In the genomic region with DNA sequence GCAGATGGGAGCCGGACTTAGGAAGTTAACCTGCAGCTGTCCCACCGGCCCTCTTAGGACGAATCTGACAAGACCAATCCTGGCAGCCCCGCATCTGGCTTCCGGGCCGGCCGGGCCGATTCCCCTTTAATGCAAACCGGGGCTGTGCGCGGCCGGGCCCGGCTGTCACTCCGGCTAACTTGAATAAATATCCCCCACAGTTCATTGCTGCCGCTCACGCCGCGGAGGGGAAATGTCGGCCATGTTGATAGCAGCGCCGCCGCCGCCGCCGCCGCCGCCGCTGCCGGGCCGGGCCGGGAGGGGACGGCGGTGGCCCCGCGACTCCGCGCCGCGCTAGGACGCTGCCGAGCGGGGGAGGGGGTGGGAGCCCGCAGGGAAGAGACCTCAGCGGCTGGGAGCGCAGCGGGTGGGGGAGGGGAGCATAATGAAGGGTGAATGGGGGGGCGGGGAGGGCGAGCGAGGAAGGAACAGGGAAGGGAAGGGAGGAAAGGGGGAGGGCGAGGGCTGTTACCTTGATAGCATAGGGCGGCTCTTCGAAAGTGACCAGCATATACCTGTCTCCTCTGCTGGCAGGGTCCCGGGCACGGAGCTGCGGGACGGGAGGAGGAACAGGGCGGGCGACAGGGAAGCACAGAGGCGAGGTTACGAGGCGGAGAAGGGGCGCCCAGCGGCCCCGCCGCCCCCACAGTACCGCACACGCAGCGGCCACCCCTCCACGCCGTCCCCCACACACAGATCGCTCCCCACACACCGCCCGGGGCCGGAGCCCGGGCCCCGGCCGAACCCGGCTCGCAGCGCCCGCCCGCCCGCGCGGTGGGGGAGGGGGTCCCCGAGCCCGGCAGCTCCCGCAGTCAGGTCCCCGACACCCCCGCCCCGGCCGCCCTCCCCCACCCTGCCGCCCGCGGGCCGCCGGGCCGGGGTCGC, we compare ENCODE assay signal across 8 cellular contexts. TPM values are rescaled to one million over a fixed set of nuclear protein-coding genes. Genes with fewer than 3 reads are reported as not detected.
DNase-seq lines count a peak whose midpoint lies in the region; ATAC-seq and TF ChIP-seq lines count a peak whose summit lies in the region.

No MANE protein-coding gene starts in this region.

- H3K4me3 ChIP-seq in GM23338 = peak overlapping the region; percentile 91
- peak overlapping the region; percentile 69 for H3K4me3 ChIP-seq in MM.1S (ENCODE audit: low read length)
- peak overlapping the region; percentile 84 for H3K4me3 ChIP-seq in parathyroid adenoma (ENCODE audit: low read depth, low read length)
- H3K4me3 ChIP-seq in tibial artery = peak overlapping the region; percentile 85 to 97

- H3K4me1 ChIP-seq in GM23338 (ENCODE audit: insufficient read depth) = peaks cover 14% of the 10 kb centered on the region
- no peaks in the 10 kb centered on the region for H3K4me1 ChIP-seq in MM.1S (ENCODE audit: low read length)
- H3K4me1 ChIP-seq in parathyroid adenoma = peaks cover 2% of the 10 kb centered on the region
- peaks cover 0 to 32% (median 11%) of the 10 kb centered on the region in 4 donors for H3K4me1 ChIP-seq in tibial artery

- H3K9me3 ChIP-seq in MM.1S (replicated peaks; ENCODE audit: insufficient read depth, low read length) (no peaks in the 10 kb centered on the region), parathyroid adenoma (ENCODE audit: control insufficient read depth, low read length) (no peaks in the 10 kb centered on the region), tibial artery (no peaks in the 10 kb centered on the region)

- H3K4me3 Mint-ChIP-seq in GM23338 = peak overlapping the region; percentile 89
- H3K4me3 Mint-ChIP-seq in activated naive CD8-positive, alpha-beta T cell treated with anti-CD3 and anti-CD28 coated beads for 36 hours = peak overlapping the region; percentile 91

- peak; percentile 30 for ATAC-seq in GM23338
- peak; percentile 34 for ATAC-seq in Right ventricle myocardium superior (ENCODE audit: poor library complexity)

- H2AFZ ChIP-seq in GM23338 = peak overlapping the region; percentile 38; the same call in 1 of the 2 replicates
- H2AFZ ChIP-seq in MM.1S (ENCODE audit: low read length) = peak overlapping the region; percentile 46; the same call in 1 of the 2 replicates
- peak overlapping the region; percentile 56 for H2AFZ ChIP-seq in parathyroid adenoma

- H3K27ac ChIP-seq in GM23338 (ENCODE audit: low read depth) (peak overlapping the region; percentile 77), MM.1S (ENCODE audit: low read length) (peak overlapping the region; percentile 78; the same call in 1 of the 2 replicates), parathyroid adenoma (peak overlapping the region; percentile 97), tibial artery (peak overlapping the region; percentile 97 to 100)

- peak; percentile 72 for DNase-seq in EL
- peak; percentile 92 for DNase-seq in GM23338 (ENCODE audit: low spot score)
- peak; percentile 67 for DNase-seq in MM.1S
- peak; percentile 30 for DNase-seq in SKM-1 (lab: John Stamatoyannopoulos, UW; ENCODE audit: unreplicated experiment)
- peak; percentile 81 for DNase-seq in activated naive CD8-positive, alpha-beta T cell treated with anti-CD3 and anti-CD28 coated beads for 36 hours
- peak; percentile 93 for DNase-seq in Right ventricle myocardium superior
- DNase-seq in tibial artery = peak; percentile 87 to 91

- no peaks in the 10 kb centered on the region for H3K9me2 ChIP-seq in GM23338 (ENCODE audit: insufficient read depth)
- H3K9me2 ChIP-seq in MM.1S (replicated peaks; ENCODE audit: insufficient read depth, low read length) = no peaks in the 10 kb centered on the region

- peaks cover 53% of the 10 kb centered on the region for H3K36me3 Mint-ChIP-seq in GM23338 (ENCODE audit: low read depth)
- H3K36me3 Mint-ChIP-seq in activated naive CD8-positive, alpha-beta T cell treated with anti-CD3 and anti-CD28 coated beads for 36 hours = peaks cover 44% of the 10 kb centered on the region

- intact Hi-C loops in Right ventricle myocardium superior (cut with DNase I) = loop anchor here (2.0 to 5.0 kb wide), 2 partner anchors 133 to 351 kb away; partner anchors contain the start of genes DHRS12 and WDFY2
- intact Hi-C loops in tibial artery (cut with DNase I; ENCODE audit: low total_unique reads) = loop anchor here (2.0 to 10.0 kb wide), 5 partner anchors 133 to 1203 kb away; partner anchors contain the start of genes ALG11, ATP7B, SUGT1 and WDFY2

- H3K4me2 ChIP-seq in GM23338 = peak overlapping the region; percentile 86
- H3K4me2 ChIP-seq in MM.1S (ENCODE audit: low read depth, low read length) = peak overlapping the region; percentile 75
- H3K4me2 ChIP-seq in parathyroid adenoma (ENCODE audit: low read length) = peak overlapping the region; percentile 81

- TF ChIP-seq CTCF in GM23338 (conservative IDR thresholded peaks at IDR 0.05; ENCODE audit: low read depth in 2 of 2) (no peak), MM.1S (IDR thresholded peaks at IDR 0.05; ENCODE audit: low read length) (no peak), parathyroid adenoma (IDR thresholded peaks at IDR 0.05) (no peak), tibial artery (IDR thresholded peaks at IDR 0.05) (no peak)

- peaks cover 26% of the 10 kb centered on the region; the same call in 1 of the 2 replicates for H3K36me3 ChIP-seq in GM23338 (ENCODE audit: insufficient read depth)
- no peaks in the 10 kb centered on the region for H3K36me3 ChIP-seq in MM.1S (replicated peaks; ENCODE audit: insufficient read depth, low read length)
- H3K36me3 ChIP-seq in parathyroid adenoma (ENCODE audit: control insufficient read depth, insufficient read depth, low read length) = no peaks in the 10 kb centered on the region
- peaks cover 14 to 26% (median 16%) of the 10 kb centered on the region in 3 donors for H3K36me3 ChIP-seq in tibial artery

- H3K79me2 ChIP-seq in GM23338 (replicated peaks; ENCODE audit: insufficient read depth) = peaks cover 14% of the 10 kb centered on the region
- H3K79me2 ChIP-seq in MM.1S (ENCODE audit: low read length) = peaks cover 9% of the 10 kb centered on the region; the same call in 1 of the 2 replicates
- no peaks in the 10 kb centered on the region for H3K79me2 ChIP-seq in parathyroid adenoma

- peaks cover 27% of the 10 kb centered on the region for H3K4me1 Mint-ChIP-seq in GM23338
- peaks cover 31% of the 10 kb centered on the region for H3K4me1 Mint-ChIP-seq in activated naive CD8-positive, alpha-beta T cell treated with anti-CD3 and anti-CD28 coated beads for 36 hours

- H3F3A ChIP-seq in GM23338 (replicated peaks; ENCODE audit: low read depth) (peaks cover 9% of the 10 kb centered on the region; the same call in 1 of the 2 replicates), MM.1S (ENCODE audit: insufficient read depth, low read length) (no peaks in the 10 kb centered on the region)

- H3K9ac ChIP-seq in MM.1S (ENCODE audit: low read length) = peak overlapping the region; percentile 80
- peak overlapping the region; percentile 67 for H3K9ac ChIP-seq in parathyroid adenoma

- peak overlapping the region; percentile 75 for H3K27ac Mint-ChIP-seq in GM23338
- peak overlapping the region; percentile 97 for H3K27ac Mint-ChIP-seq in activated naive CD8-positive, alpha-beta T cell treated with anti-CD3 and anti-CD28 coated beads for 36 hours

- peaks cover 5% of the 10 kb centered on the region for H3K27me3 Mint-ChIP-seq in GM23338 (ENCODE audit: insufficient read depth, low read depth, poor library complexity)
- peaks cover 4% of the 10 kb centered on the region for H3K27me3 Mint-ChIP-seq in activated naive CD8-positive, alpha-beta T cell treated with anti-CD3 and anti-CD28 coated beads for 36 hours

- H3K9me3 Mint-ChIP-seq in GM23338 = peaks cover 18% of the 10 kb centered on the region
- H3K9me3 Mint-ChIP-seq in activated naive CD8-positive, alpha-beta T cell treated with anti-CD3 and anti-CD28 coated beads for 36 hours = peaks cover 5% of the 10 kb centered on the region

- H3K27me3 ChIP-seq in GM23338 (ENCODE audit: insufficient read depth) (no peaks in the 10 kb centered on the region), MM.1S (replicated peaks; ENCODE audit: insufficient read depth, low read length) (no peaks in the 10 kb centered on the region), parathyroid adenoma (ENCODE audit: control insufficient read depth, insufficient read depth, low read length) (no peaks in the 10 kb centered on the region), tibial artery (no peaks in the 10 kb centered on the region)

- H4K20me1 ChIP-seq in GM23338 (replicated peaks; ENCODE audit: insufficient read depth) = peaks cover 9% of the 10 kb centered on the region; the same call in 1 of the 2 replicates
- no peaks in the 10 kb centered on the region for H4K20me1 ChIP-seq in MM.1S (ENCODE audit: insufficient read depth, low read length)

TF ChIP-seq in GM23338, 12 proteins besides CTCF, POLR2A, EP300 and RAD21 (continues in another document):
- no peak for TF ChIP-seq ZNF331 (CRISPR knock-in tag; IDR thresholded peaks at IDR 0.05; ENCODE audit: low read depth)
- no peak for TF ChIP-seq STAT1 (IDR thresholded peaks at IDR 0.05; ENCODE audit: unreplicated experiment)
- TF ChIP-seq CREB1 (CRISPR knock-in tag; IDR thresholded peaks at IDR 0.05; ENCODE audit: low read depth) = no peak
- TF ChIP-seq, protein P1, sequence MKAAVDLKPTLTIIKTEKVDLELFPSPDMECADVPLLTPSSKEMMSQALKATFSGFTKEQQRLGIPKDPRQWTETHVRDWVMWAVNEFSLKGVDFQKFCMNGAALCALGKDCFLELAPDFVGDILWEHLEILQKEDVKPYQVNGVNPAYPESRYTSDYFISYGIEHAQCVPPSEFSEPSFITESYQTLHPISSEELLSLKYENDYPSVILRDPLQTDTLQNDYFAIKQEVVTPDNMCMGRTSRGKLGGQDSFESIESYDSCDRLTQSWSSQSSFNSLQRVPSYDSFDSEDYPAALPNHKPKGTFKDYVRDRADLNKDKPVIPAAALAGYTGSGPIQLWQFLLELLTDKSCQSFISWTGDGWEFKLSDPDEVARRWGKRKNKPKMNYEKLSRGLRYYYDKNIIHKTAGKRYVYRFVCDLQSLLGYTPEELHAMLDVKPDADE (IDR thresholded peaks at IDR 0.05) = no peak
- TF ChIP-seq EZH2 (IDR thresholded peaks at IDR 0.05; ENCODE audit: low read depth, unreplicated experiment) = no peak
- TF ChIP-seq POLR2AphosphoS5 (IDR thresholded peaks at IDR 0.05; ENCODE audit: low read depth) = no peak; the same call in 1 of the 2 replicates
- TF ChIP-seq JUNB (IDR thresholded peaks at IDR 0.05; ENCODE audit: unreplicated experiment) = no peak
- no peak for TF ChIP-seq ZNF114 (CRISPR knock-in tag; IDR thresholded peaks at IDR 0.05)

RNA-seq across cellular contexts. Expression of gene INTS6, which starts 1.1 kb away (rescaled TPM):
- 38.6 and 47.2 TPM in 2 replicates for total RNA-seq in GM23338 (2014; rRNA removed; shearing (Covaris generic))
- 24.8 and 25.1 TPM in 2 replicates for polyA plus RNA-seq in GM23338 (2016; fragmentation: Nextera tagmentation; extraction: Ambion mirVana)
- total RNA-seq in activated naive CD8-positive, alpha-beta T cell treated with anti-CD3 and anti-CD28 coated beads for 36 hours = 10 to 100 TPM; 42.6 to 44.5 TPM
- total RNA-seq in Right ventricle myocardium superior = 28.3 TPM

Comparison
In these comparisons a context has a peak if more than half of its experiments do, and no peak if none do; other contexts are left out.
1. Peak in every context shown above with its lines: DNase-seq, ATAC-seq, H3K4me3 ChIP-seq and H3K27ac ChIP-seq.
2. DNase-seq: peak in every context shown above with its lines; median percentile 93 in Right ventricle myocardium superior; 92 in GM23338; 89 in tibial artery; 81 in activated naive CD8-positive, alpha-beta T cell treated with anti-CD3 and anti-CD28 coated beads for 36 hours; 72 in EL; 67 in MM.1S; 30 in SKM-1.